ENCODE assay signal across 9 cellular contexts in genomic region chr16:80583466-80583865, GRCh38. TPM values are rescaled to one million over a fixed set of nuclear protein-coding genes. Genes with fewer than 3 reads are reported as not detected.
DNase-seq lines count a peak whose midpoint lies in the region; ATAC-seq and TF ChIP-seq lines count a peak whose summit lies in the region.
"Had no signal": no experiment of that assay in that cellular context is flagged by ENCODE, and none has a peak within 500 bp of the region (broad histone marks: within the 10 kb centered on the region; RNA-seq: fewer than 3 reads in every experiment).

No MANE protein-coding gene starts in this region.

- ATAC-seq in Right ventricle myocardium superior (ENCODE audit: poor library complexity): no peak
- no peak for ATAC-seq in left ventricle myocardium superior
- peak; percentile 38 for ATAC-seq in stimulated activated naive CD8-positive, alpha-beta T cell treated with anti-CD3 and anti-CD28 coated beads, Interleukin-15, Interleukin-2, amounts not matched to agents 100 U/mL and 50 U/mL, for 24 hours

- no peak overlapping the region for H3K4me3 Mint-ChIP-seq in activated T-helper 2 cell treated with anti-CD3 and anti-CD28 coated beads, Interferon-gamma antibody, Interleukin-2, Interleukin-4, amounts not matched to agents 10 μg/mL and 5 μg/mL and 100 μg/mL, durations not matched to agents 14 hours and 24 hours and 36 hours (ENCODE audit: low read depth)
- H3K4me3 Mint-ChIP-seq in osteocyte (ENCODE audit: unreplicated experiment): no peak overlapping the region

- intact Hi-C loops in Right ventricle myocardium superior (cut with DNase I): no loop called here
- intact Hi-C loops in cardiac septum (cut with DNase I): no loop called here
- intact Hi-C loops in activated T-helper 2 cell treated with anti-CD3 and anti-CD28 coated beads, Interferon-gamma antibody, Interleukin-2, Interleukin-4, amounts not matched to agents 10 μg/mL and 5 μg/mL and 100 μg/mL, durations not matched to agents 14 hours and 24 hours and 36 hours (cut with micrococcal nuclease): loop anchor here (5.0 to 10.0 kb wide), 9 partner anchors 109 to 1809 kb away; partner anchors contain the start of gene MAF
- intact Hi-C loops in left ventricle myocardium superior (cut with micrococcal nuclease): no loop called here

- H3K36me3 Mint-ChIP-seq in activated T-helper 2 cell treated with anti-CD3 and anti-CD28 coated beads, Interferon-gamma antibody, Interleukin-2, Interleukin-4, amounts not matched to agents 10 μg/mL and 5 μg/mL and 100 μg/mL, durations not matched to agents 14 hours and 24 hours and 36 hours (ENCODE audit: low read depth): peaks cover 19% of the 10 kb centered on the region
- H3K36me3 Mint-ChIP-seq in osteocyte (ENCODE audit: unreplicated experiment): no peaks in the 10 kb centered on the region

- DNase-seq in Right ventricle myocardium superior (peak; percentile 52), cardiac septum (ENCODE audit: low spot score) (no peak), left ventricle myocardium superior (peak; percentile 31), NCI-H446 (lab: John Stamatoyannopoulos, UW) (no peak), HUDEP-2 (lab: John Stamatoyannopoulos, UW; ENCODE audit: unreplicated experiment in 76 of 76) (no peak), osteocyte (ENCODE audit: extremely low spot score, unreplicated experiment) (no peak)
- DNase-seq in activated T-helper 2 cell treated with anti-CD3 and anti-CD28 coated beads, Interferon-gamma antibody, Interleukin-2, Interleukin-4, amounts not matched to agents 10 μg/mL and 5 μg/mL and 100 μg/mL, durations not matched to agents 14 hours and 24 hours and 36 hours (ENCODE audit: low spot score): peak; percentile 42
- peak; percentile 62 for DNase-seq in stimulated activated naive CD8-positive, alpha-beta T cell treated with anti-CD3 and anti-CD28 coated beads, Interleukin-15, Interleukin-2, amounts not matched to agents 100 U/mL and 50 U/mL, for 24 hours

- no peak for TF ChIP-seq CTCF in osteocyte (IDR thresholded peaks at IDR 0.05)

- H3K27ac Mint-ChIP-seq in activated T-helper 2 cell treated with anti-CD3 and anti-CD28 coated beads, Interferon-gamma antibody, Interleukin-2, Interleukin-4, amounts not matched to agents 10 μg/mL and 5 μg/mL and 100 μg/mL, durations not matched to agents 14 hours and 24 hours and 36 hours: peak overlapping the region; percentile 21
- no peak overlapping the region for H3K27ac Mint-ChIP-seq in osteocyte (ENCODE audit: unreplicated experiment)

- peaks cover 14% of the 10 kb centered on the region for H3K27me3 Mint-ChIP-seq in activated T-helper 2 cell treated with anti-CD3 and anti-CD28 coated beads, Interferon-gamma antibody, Interleukin-2, Interleukin-4, amounts not matched to agents 10 μg/mL and 5 μg/mL and 100 μg/mL, durations not matched to agents 14 hours and 24 hours and 36 hours (ENCODE audit: low read depth)
- H3K27me3 Mint-ChIP-seq in osteocyte (ENCODE audit: unreplicated experiment): no peaks in the 10 kb centered on the region

- peaks cover 26% of the 10 kb centered on the region for H3K9me3 Mint-ChIP-seq in activated T-helper 2 cell treated with anti-CD3 and anti-CD28 coated beads, Interferon-gamma antibody, Interleukin-2, Interleukin-4, amounts not matched to agents 10 μg/mL and 5 μg/mL and 100 μg/mL, durations not matched to agents 14 hours and 24 hours and 36 hours
- H3K9me3 Mint-ChIP-seq in osteocyte (ENCODE audit: unreplicated experiment): peaks cover 8% of the 10 kb centered on the region

- peaks cover 68% of the 10 kb centered on the region for H3K4me1 Mint-ChIP-seq in activated T-helper 2 cell treated with anti-CD3 and anti-CD28 coated beads, Interferon-gamma antibody, Interleukin-2, Interleukin-4, amounts not matched to agents 10 μg/mL and 5 μg/mL and 100 μg/mL, durations not matched to agents 14 hours and 24 hours and 36 hours (ENCODE audit: low read depth)
- H3K4me1 Mint-ChIP-seq in osteocyte (ENCODE audit: unreplicated experiment): no peaks in the 10 kb centered on the region

RNA-seq across cellular contexts. Expression of gene DYNLRB2, which starts 42.7 kb away (rescaled TPM):
- total RNA-seq in Right ventricle myocardium superior (1.1 TPM), cardiac septum (not detected), left ventricle myocardium superior (not detected), osteocyte (not detected in 2 replicates)
- total RNA-seq in activated T-helper 2 cell treated with anti-CD3 and anti-CD28 coated beads, Interferon-gamma antibody, Interleukin-2, Interleukin-4, amounts not matched to agents 10 μg/mL and 5 μg/mL and 100 μg/mL, durations not matched to agents 14 hours and 24 hours and 36 hours: not detected in 2 replicates
- total RNA-seq: mononuclear cell had no signal

Comparison
In these comparisons a context has a peak if more than half of its experiments do, and no peak if none do; other contexts are left out.
1. DNase-seq: peak in Right ventricle myocardium superior (single experiment), activated T-helper 2 cell treated with anti-CD3 and anti-CD28 coated beads, Interferon-gamma antibody, Interleukin-2, Interleukin-4, amounts not matched to agents 10 μg/mL and 5 μg/mL and 100 μg/mL, durations not matched to agents 14 hours and 24 hours and 36 hours (single experiment), left ventricle myocardium superior (single experiment) and stimulated activated naive CD8-positive, alpha-beta T cell treated with anti-CD3 and anti-CD28 coated beads, Interleukin-15, Interleukin-2, amounts not matched to agents 100 U/mL and 50 U/mL, for 24 hours (single experiment); none in cardiac septum (single experiment), NCI-H446 (0 of 2), HUDEP-2 (0 of 76) and osteocyte (single experiment).